In genomic region chr5:136026636-136027035, GRCh38 we compare ENCODE assay signal across 1 cellular context.
TF ChIP-seq lines count a peak whose summit lies in the region.

No MANE protein-coding gene starts in this region.

TF ChIP-seq in H1, 55 proteins besides CTCF, POLR2A, EP300 and RAD21:
- TF ChIP-seq SP2 (IDR thresholded peaks at IDR 0.05; ENCODE audit: low read length) (no peak), CHD7 (IDR thresholded peaks at IDR 0.05; ENCODE audit: insufficient replicate concordance, low read length) (no peak), EZH2 (IDR thresholded peaks at IDR 0.05; ENCODE audit: low read depth, low read length, severe bottlenecking) (no peak), TAF7 (optimal IDR thresholded peaks at IDR 0.05; ENCODE audit: borderline replicate concordance, low read depth, low read length) (no peak), RBBP5 (IDR thresholded peaks at IDR 0.05; ENCODE audit: borderline replicate concordance, low read depth, low read length) (no peak), CTBP2 (IDR thresholded peaks at IDR 0.05; ENCODE audit: borderline replicate concordance, insufficient read depth, insufficient read length, low read length) (no peak), HDAC6 (IDR thresholded peaks at IDR 0.05; ENCODE audit: low read depth, low read length) (no peak), PHF8 (conservative IDR thresholded peaks at IDR 0.05; ENCODE audit: low read depth, low read length) (no peak), BCL11A (IDR thresholded peaks at IDR 0.05; ENCODE audit: low read depth in 2 of 2, low read length in 2 of 2) (no peak), TAF1 (IDR thresholded peaks at IDR 0.05; ENCODE audit: low read depth, low read length) (no peak), FOSL1 (IDR thresholded peaks at IDR 0.05; ENCODE audit: insufficient read depth, low read depth, low read length) (no peak), MAFK (IDR thresholded peaks at IDR 0.05; ENCODE audit: low read depth, low read length) (no peak)
